24 cellular contexts compared by ENCODE assay signal in genomic region chr13:30017880-30018279, GRCh38.
DNase-seq lines count a peak whose midpoint lies in the region; ATAC-seq and TF ChIP-seq lines count a peak whose summit lies in the region.
"Had no signal": no experiment of that assay in that cellular context is flagged by ENCODE, and none has a peak within 500 bp of the region (broad histone marks: within the 10 kb centered on the region; RNA-seq: fewer than 3 reads in every experiment).

No MANE protein-coding gene starts in this region.

- 63 to 67% methylated on average over 4 of the region's 4 CpGs for WGBS in upper lobe of left lung, 2 donors

- ATAC-seq in upper lobe of left lung (ENCODE audit: low FRiP score in 2 of 2): no peak
- ATAC-seq: activated CD8-positive, alpha-beta memory T cell treated with anti-CD3 and anti-CD28 coated beads, Interleukin-2, amount 10 ng/mL, durations not matched to agents 7 days and 5 days; activated naive CD4-positive, alpha-beta T cell treated with anti-CD3 and anti-CD28 coated beads, Interleukin-2, amount 50 U/mL, for 72 hours; mucosa of descending colon; stimulated activated memory B cell treated with anti-CD40 and anti-IgM and Interleukin-4, amounts not matched to agents 10 μg/mL and 1 μg/mL and 100 μg/mL, for 72 hours had no signal

- H3K27me3 ChIP-seq in brain microvascular endothelial cell (replicated peaks): no peaks in the 10 kb centered on the region
- H3K27me3 ChIP-seq in upper lobe of left lung: no peaks in the 10 kb centered on the region

- peak; percentile 33 for TF ChIP-seq CTCF in brain microvascular endothelial cell (IDR thresholded peaks at IDR 0.05; ENCODE audit: low read depth, low read length, missing control alignments)
- no peak for TF ChIP-seq CTCF in upper lobe of left lung (IDR thresholded peaks at IDR 0.05)

- no peaks in the 10 kb centered on the region for H3K36me3 ChIP-seq in brain microvascular endothelial cell (replicated peaks)
- no peaks in the 10 kb centered on the region for H3K36me3 ChIP-seq in upper lobe of left lung
- H3K36me3 ChIP-seq: thoracic aorta had no signal

- no peaks in the 10 kb centered on the region for H3K9me3 ChIP-seq in upper lobe of left lung
- H3K9me3 ChIP-seq: mucosa of descending colon, thoracic aorta had no signal

- no peak overlapping the region for H3K27ac ChIP-seq in brain microvascular endothelial cell
- no peak overlapping the region for H3K27ac ChIP-seq in upper lobe of left lung
- H3K27ac ChIP-seq: 22Rv1, thoracic aorta had no signal

- in situ Hi-C loops in brain microvascular endothelial cell (cut with HindIII; ENCODE audit: low pct_ligation_motif_present, low sequenced_read_pairs): no loop called here

- TF ChIP-seq EP300 in upper lobe of left lung (IDR thresholded peaks at IDR 0.05): no peak

- DNase-seq in DMS 273 (lab: John Stamatoyannopoulos, UW; ENCODE audit: unreplicated experiment) (peak; percentile 3), DMS 273 treated with DMSO at 0.1 percent for 48 hours (lab: John Stamatoyannopoulos, UW) (no peak), brain microvascular endothelial cell (no peak), iPS-NIHi11 (ENCODE audit: low spot score) (peak; percentile 55), retina (peak; percentile 39), upper lobe of left lung (no peak), NCI-H146 treated with DMSO at 0.1 percent for 48 hours (lab: John Stamatoyannopoulos, UW; ENCODE audit: unreplicated experiment) (no peak)
- no peak for DNase-seq in activated T-cell treated with anti-CD3 and anti-CD28 coated beads, Interleukin-2, amount 50 U/mL, for 48 hours
- DNase-seq: activated CD4-positive, alpha-beta T cell treated with anti-CD3 and anti-CD28 coated beads, Interleukin-2, amount 10 ng/mL, durations not matched to agents 7 days and 5 days; activated CD8-positive, alpha-beta memory T cell treated with anti-CD3 and anti-CD28 coated beads, Interleukin-2, amount 10 ng/mL, durations not matched to agents 7 days and 5 days; aorta; CD8-positive, alpha-beta memory T cell; effector memory CD4-positive, alpha-beta T cell; immature natural killer cell; mucosa of descending colon; NCI-H1105; NCI-H2081; NCI-H446 treated with DMSO at 0.1 percent for 48 hours; T-helper 2 cell had no signal

- no peak for TF ChIP-seq POLR2A in upper lobe of left lung (IDR thresholded peaks at IDR 0.05)

- H3K4me3 ChIP-seq in brain microvascular endothelial cell (ENCODE audit: low read depth, low read length): no peak overlapping the region
- H3K4me3 ChIP-seq in upper lobe of left lung: no peak overlapping the region
- H3K4me3 ChIP-seq: mucosa of descending colon, smooth muscle cell, thoracic aorta had no signal

- no peaks in the 10 kb centered on the region for H3K4me1 ChIP-seq in upper lobe of left lung

Comparison
In these comparisons a context has a peak if more than half of its experiments do, and no peak if none do; other contexts are left out.
1. DNase-seq: peak in DMS 273 (single experiment), iPS-NIHi11 (single experiment) and retina (single experiment); none in DMS 273 treated with DMSO at 0.1 percent for 48 hours (single experiment), brain microvascular endothelial cell (single experiment), activated T-cell treated with anti-CD3 and anti-CD28 coated beads, Interleukin-2, amount 50 U/mL, for 48 hours (0 of 2), upper lobe of left lung (0 of 2) and NCI-H146 treated with DMSO at 0.1 percent for 48 hours (single experiment).